In genomic region chr10:52566471-52567246, GRCh38 we compare ENCODE assay signal across 1 cellular context.
TF ChIP-seq lines count a peak whose summit lies in the region.

No MANE protein-coding gene starts in this region.

TF ChIP-seq in Ishikawa, 13 proteins besides CTCF, POLR2A, EP300 and RAD21 (continued from another document):
- no peak for TF ChIP-seq REST (IDR thresholded peaks at IDR 0.05; ENCODE audit: low read depth)
- no peak for TF ChIP-seq TCF12 (IDR thresholded peaks at IDR 0.05; ENCODE audit: low read depth)
